26 cellular contexts compared by ENCODE assay signal in the genomic region with DNA sequence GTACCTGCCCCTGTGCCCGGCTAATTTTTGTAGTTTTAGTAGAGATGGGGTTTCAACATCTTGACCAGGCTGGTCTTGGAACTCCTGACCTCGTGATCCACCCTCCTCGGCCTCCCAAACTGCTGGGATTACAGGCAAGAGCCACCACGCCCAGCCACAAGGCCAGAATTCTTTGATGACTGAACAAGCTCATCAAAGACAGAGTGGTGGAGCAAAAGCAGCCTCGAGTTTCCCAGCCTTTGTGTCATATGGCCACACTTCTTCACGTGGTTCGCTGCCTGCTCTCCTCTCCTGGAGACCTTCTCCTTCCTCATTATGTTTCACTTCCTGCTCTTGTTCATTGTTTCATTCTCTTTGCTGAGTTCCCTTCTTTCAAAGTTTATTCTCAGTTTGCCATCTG. TPM values are rescaled to one million over a fixed set of nuclear protein-coding genes. Genes with fewer than 3 reads are reported as not detected.
DNase-seq lines count a peak whose midpoint lies in the region; ATAC-seq and TF ChIP-seq lines count a peak whose summit lies in the region.
"Had no signal": no experiment of that assay in that cellular context is flagged by ENCODE, and none has a peak within 500 bp of the region (broad histone marks: within the 10 kb centered on the region; RNA-seq: fewer than 3 reads in every experiment).

No MANE protein-coding gene starts in this region.

- no peak overlapping the region for H3K4me2 ChIP-seq in PC-9
- H3K4me2 ChIP-seq in mesenchymal stem cell (ENCODE audit: low read length, poor library complexity, severe bottlenecking): no peak overlapping the region

- CTCF ChIA-PET in PC-9 (lab: Charles Lee): no interaction called here

- H2AK5ac ChIP-seq in mesenchymal stem cell (ENCODE audit: low read length, severe bottlenecking): no peak overlapping the region

- no peak overlapping the region for H2BK12ac ChIP-seq in mesenchymal stem cell (ENCODE audit: low read length in 2 of 2)

- peaks cover 10% of the 10 kb centered on the region for H3K4me1 Mint-ChIP-seq in stimulated activated memory B cell treated with anti-CD40 and anti-IgM and Interleukin-4, amounts not matched to agents 10 μg/mL and 1 μg/mL and 100 μg/mL, for 72 hours

- 86% methylated on average over 7 of the region's 7 CpGs for WGBS in mesenchymal stem cell

- no peak overlapping the region for H3K9ac ChIP-seq in mesenchymal stem cell (ENCODE audit: low read length)

- H3K4ac ChIP-seq in mesenchymal stem cell (ENCODE audit: low read depth in 1 of 2, low read length in 2 of 2): no peak overlapping the region

- peak; percentile 26 to 39 for DNase-seq in HL-60 (ENCODE audit: low read depth in 1 of 2, low spot score in 1 of 2)
- DNase-seq in RPMI8226: peak; percentile 43
- DNase-seq in left lung: peak in 1 of 2 donors; percentile 78
- DNase-seq in PC-9: no peak
- DNase-seq in mesenchymal stem cell: no peak
- DNase-seq: activated CD4-positive, alpha-beta memory T cell treated with anti-CD3 and anti-CD28 coated beads, Interleukin-2, amount 10 ng/mL, durations not matched to agents 7 days and 5 days; dermis blood vessel endothelial cell; mesendoderm; naive thymus-derived CD8-positive, alpha-beta T cell; NCI-H2171 treated with DMSO at 0.1 percent for 48 hours; NCI-H524 treated with DMSO at 0.1 percent for 48 hours; NK-92 treated with Interleukin-12 subunit alpha and Interleukin-12 subunit beta, amount 100 ng/mL, for 24 hours; stimulated activated CD4-positive, alpha-beta T cell treated with anti-CD3 and anti-CD28 coated beads, Interleukin-12 subunit alpha, Interleukin-12 subunit beta, amount 100 ng/mL, for 4 hours; stimulated activated CD4-positive, alpha-beta T cell treated with anti-CD3 and anti-CD28 coated beads, Interleukin-4, amount 100 ng/mL, for 4 hours; thyroid gland had no signal

- H2AFZ ChIP-seq in PC-9 (no peak overlapping the region), mesenchymal stem cell (ENCODE audit: low read depth, low read length) (no peak overlapping the region)

- peaks cover 5% of the 10 kb centered on the region for H3K9me3 Mint-ChIP-seq in stimulated activated memory B cell treated with anti-CD40 and anti-IgM and Interleukin-4, amounts not matched to agents 10 μg/mL and 1 μg/mL and 100 μg/mL, for 72 hours
- H3K9me3 Mint-ChIP-seq: activated CD4-positive, alpha-beta memory T cell treated with anti-CD3 and anti-CD28 coated beads, Interleukin-2, amount 10 ng/mL, durations not matched to agents 7 days and 5 days; activated naive CD4-positive, alpha-beta T cell treated with anti-CD3 and anti-CD28 coated beads, Interleukin-2, amount 50 U/mL, for 72 hours; activated T-helper 2 cell treated with anti-CD3 and anti-CD28 coated beads, Interferon-gamma antibody, Interleukin-2, Interleukin-4, amounts not matched to agents 10 μg/mL and 5 μg/mL and 100 μg/mL, durations not matched to agents 14 hours and 24 hours and 36 hours; IgD-negative memory B cell; naive thymus-derived CD8-positive, alpha-beta T cell; stimulated activated naive CD8-positive, alpha-beta T cell treated with anti-CD3 and anti-CD28 coated beads, Interleukin-15, Interleukin-2, amounts not matched to agents 100 ng/mL and 50 ng/mL, for 24 hours had no signal

- no peaks in the 10 kb centered on the region for H4K20me1 ChIP-seq in PC-9 (ENCODE audit: insufficient read depth)

- TF ChIP-seq CTCF in HL-60 (IDR thresholded peaks at IDR 0.05; ENCODE audit: insufficient read depth, low read length) (no peak), left lung (IDR thresholded peaks at IDR 0.05) (no peak), PC-9 (conservative IDR thresholded peaks at IDR 0.05) (no peak)

- H3K79me1 ChIP-seq in mesenchymal stem cell (replicated peaks; ENCODE audit: low read length, poor library complexity, severe bottlenecking): no peaks in the 10 kb centered on the region

- H3K36me3 ChIP-seq in left lung (no peaks in the 10 kb centered on the region), PC-9 (ENCODE audit: low read depth) (no peaks in the 10 kb centered on the region), mesenchymal stem cell (ENCODE audit: control insufficient read depth in 1 of 2, insufficient read depth in 2 of 2, low read depth in 1 of 2, low read length in 2 of 2) (no peaks in the 10 kb centered on the region)
- H3K36me3 ChIP-seq: ascending aorta, HAP-1, thyroid gland had no signal

- POLR2A ChIA-PET in PC-9 (lab: Charles Lee; ENCODE audit: unreplicated experiment): no interaction called here

- H3K9me3 ChIP-seq in left lung: no peaks in the 10 kb centered on the region
- H3K9me3 ChIP-seq in PC-9 (ENCODE audit: insufficient read depth, low read depth): no peaks in the 10 kb centered on the region
- no peaks in the 10 kb centered on the region for H3K9me3 ChIP-seq in mesenchymal stem cell (ENCODE audit: control insufficient read depth, low read length)
- H3K9me3 ChIP-seq: ascending aorta, HAP-1, thyroid gland had no signal

- no peak overlapping the region for H3K4me3 Mint-ChIP-seq in stimulated activated memory B cell treated with anti-CD40 and anti-IgM and Interleukin-4, amounts not matched to agents 10 μg/mL and 1 μg/mL and 100 μg/mL, for 72 hours
- H3K4me3 Mint-ChIP-seq: activated CD4-positive, alpha-beta memory T cell treated with anti-CD3 and anti-CD28 coated beads, Interleukin-2, amount 10 ng/mL, durations not matched to agents 7 days and 5 days; naive thymus-derived CD8-positive, alpha-beta T cell; stimulated activated naive CD8-positive, alpha-beta T cell treated with anti-CD3 and anti-CD28 coated beads, Interleukin-15, Interleukin-2, amounts not matched to agents 100 ng/mL and 50 ng/mL, for 24 hours had no signal

- peak overlapping the region; percentile 43 for H3K27ac Mint-ChIP-seq in stimulated activated memory B cell treated with anti-CD40 and anti-IgM and Interleukin-4, amounts not matched to agents 10 μg/mL and 1 μg/mL and 100 μg/mL, for 72 hours
- H3K27ac Mint-ChIP-seq: activated CD4-positive, alpha-beta memory T cell treated with anti-CD3 and anti-CD28 coated beads, Interleukin-2, amount 10 ng/mL, durations not matched to agents 7 days and 5 days; activated naive CD4-positive, alpha-beta T cell treated with anti-CD3 and anti-CD28 coated beads, Interleukin-2, amount 50 U/mL, for 72 hours; activated T-helper 2 cell treated with anti-CD3 and anti-CD28 coated beads, Interferon-gamma antibody, Interleukin-2, Interleukin-4, amounts not matched to agents 10 μg/mL and 5 μg/mL and 100 μg/mL, durations not matched to agents 14 hours and 24 hours and 36 hours had no signal

- intact Hi-C loops in left lung (cut with DNase I) (no loop called here), PC-9 (cut with micrococcal nuclease; ENCODE audit: unreplicated experiment) (no loop called here)

- no peak overlapping the region for H2BK15ac ChIP-seq in mesenchymal stem cell (ENCODE audit: low read depth, poor library complexity, severe bottlenecking)

- no peaks in the 10 kb centered on the region for H3K27me3 ChIP-seq in HL-60 (ENCODE audit: insufficient read depth, poor library complexity, severe bottlenecking)
- H3K27me3 ChIP-seq in left lung: no peaks in the 10 kb centered on the region
- no peaks in the 10 kb centered on the region for H3K27me3 ChIP-seq in PC-9 (ENCODE audit: insufficient read depth, low read depth)
- H3K27me3 ChIP-seq in mesenchymal stem cell (ENCODE audit: control insufficient read depth in 1 of 2, insufficient read depth in 1 of 2, low read length in 2 of 2): no peaks in the 10 kb centered on the region
- H3K27me3 ChIP-seq: ascending aorta, thyroid gland had no signal

- H3K36me3 Mint-ChIP-seq in stimulated activated memory B cell treated with anti-CD40 and anti-IgM and Interleukin-4, amounts not matched to agents 10 μg/mL and 1 μg/mL and 100 μg/mL, for 72 hours: no peaks in the 10 kb centered on the region
- H3K36me3 Mint-ChIP-seq: IgD-negative memory B cell; naive thymus-derived CD8-positive, alpha-beta T cell had no signal

- H2BK5ac ChIP-seq in mesenchymal stem cell (ENCODE audit: low read depth, low read length, poor library complexity, severe bottlenecking): no peak overlapping the region

- H2BK120ac ChIP-seq in mesenchymal stem cell (ENCODE audit: low read depth, low read length): no peak overlapping the region

- H3K79me2 ChIP-seq in PC-9 (ENCODE audit: low read depth): no peaks in the 10 kb centered on the region

- no peaks in the 10 kb centered on the region for H3K27me3 Mint-ChIP-seq in stimulated activated memory B cell treated with anti-CD40 and anti-IgM and Interleukin-4, amounts not matched to agents 10 μg/mL and 1 μg/mL and 100 μg/mL, for 72 hours
- H3K27me3 Mint-ChIP-seq: IgD-negative memory B cell; naive thymus-derived CD8-positive, alpha-beta T cell had no signal

- H4K91ac ChIP-seq in mesenchymal stem cell (ENCODE audit: low read length): no peak overlapping the region

- no peak overlapping the region for H3K14ac ChIP-seq in mesenchymal stem cell (ENCODE audit: low read length in 2 of 2)

- no TSS peak for BruUV-seq in PC-9 (replicated peaks; lab: Mats Ljungman, UMichigan)

- H3K18ac ChIP-seq in mesenchymal stem cell (ENCODE audit: low read depth in 1 of 2, low read length in 2 of 2): no peak overlapping the region

- H3K4me3 ChIP-seq in HL-60 (replicated peaks; ENCODE audit: insufficient read depth, low read length) (no peak overlapping the region), left lung (no peak overlapping the region), PC-9 (no peak overlapping the region), mesenchymal stem cell (ENCODE audit: insufficient read depth in 1 of 2, low read depth in 1 of 2, low read length in 2 of 2) (no peak overlapping the region)
- H3K4me3 ChIP-seq: ascending aorta, HAP-1, thyroid gland had no signal

- peaks cover 8% of the 10 kb centered on the region; the same call in 1 of the 2 replicates for H3F3A ChIP-seq in PC-9 (ENCODE audit: insufficient read depth, low read depth)

- no peak overlapping the region for H3K23ac ChIP-seq in mesenchymal stem cell (ENCODE audit: low read length in 2 of 2)

- no peak overlapping the region for H4K8ac ChIP-seq in mesenchymal stem cell (ENCODE audit: low read length)

- H3K9me2 ChIP-seq in PC-9 (ENCODE audit: insufficient read depth): no peaks in the 10 kb centered on the region

- peaks cover 0 to 5% of the 10 kb centered on the region in 2 donors for H3K4me1 ChIP-seq in left lung
- H3K4me1 ChIP-seq in PC-9 (replicated peaks; ENCODE audit: insufficient read depth): 0 out of 2 replicates have a peak, but pooled peaks cover 5% of the 10 kb centered on the region
- no peaks in the 10 kb centered on the region for H3K4me1 ChIP-seq in mesenchymal stem cell (ENCODE audit: control insufficient read depth, insufficient read depth, low read depth, low read length)
- H3K4me1 ChIP-seq: ascending aorta, HAP-1, thyroid gland had no signal

- no peak overlapping the region for H3K27ac ChIP-seq in HL-60 (replicated peaks)
- H3K27ac ChIP-seq in left lung: no peak overlapping the region
- H3K27ac ChIP-seq in PC-9: no peak overlapping the region
- H3K27ac ChIP-seq in mesenchymal stem cell (ENCODE audit: low read length, poor library complexity, severe bottlenecking): no peak overlapping the region
- H3K27ac ChIP-seq: ascending aorta, C4-2B, RWPE1, thyroid gland had no signal

- peak; percentile 65 for ATAC-seq in left lung
- ATAC-seq in stimulated activated memory B cell treated with anti-CD40 and anti-IgM and Interleukin-4, amounts not matched to agents 10 μg/mL and 1 μg/mL and 100 μg/mL, for 72 hours: no peak
- ATAC-seq in GM19351 (IDR thresholded peaks at IDR 0.05; ENCODE audit: unreplicated experiment): no peak
- no peak for ATAC-seq in HG03139 (IDR thresholded peaks at IDR 0.05; ENCODE audit: unreplicated experiment)
- ATAC-seq: activated naive CD4-positive, alpha-beta T cell treated with anti-CD3 and anti-CD28 coated beads, Interleukin-2, amount 50 U/mL, for 72 hours; naive thymus-derived CD8-positive, alpha-beta T cell had no signal

RNA-seq across cellular contexts. Expression of gene NPC1, which starts 9.9 kb away (rescaled TPM):
- total RNA-seq in left lung (100 to 1,000 TPM; 103 to 138 TPM), PC-9 (2021) (39.6 and 40.9 TPM in 2 replicates)
- 65.6 TPM for polyA plus RNA-seq in mesenchymal stem cell (2013, experiment 1 of 2)
- 62.1 TPM for polyA plus RNA-seq in mesenchymal stem cell (2013, experiment 2 of 2)

Comparison
In these comparisons a context has a peak if more than half of its experiments do, and no peak if none do; other contexts are left out.
1. DNase-seq: peak in HL-60 (2 of 2) and RPMI8226 (single experiment); none in PC-9 (0 of 2) and mesenchymal stem cell (single experiment).